ENCODE assay signal across 8 cellular contexts in genomic region chr3:107676469-107677309, GRCh38.
DNase-seq lines count a peak whose midpoint lies in the region; ATAC-seq, FAIRE-seq and TF ChIP-seq lines count a peak whose summit lies in the region.

No MANE protein-coding gene starts in this region.

- BruUV-seq in Panc1 (replicated peaks; lab: Mats Ljungman, UMichigan), result no TSS peak

- in situ Hi-C loops in Panc1 (cut with HindIII; ENCODE audit: low pct_unique_long_range_greater_than_20kb, low sequenced_read_pairs), result no loop called here

- no peaks in the 10 kb centered on the region; the same call in none of the 2 replicates for H3K27me3 ChIP-seq in Panc1 (ENCODE audit: control insufficient read depth, insufficient read depth, low read length)

- no peak overlapping the region for H3K4me3 ChIP-seq in Panc1 (ENCODE audit: low read depth in 2 of 2, low read length in 2 of 2)

- H3K36me3 ChIP-seq in Panc1 (ENCODE audit: control insufficient read depth, insufficient read depth, low read length), result no peaks in the 10 kb centered on the region

- TF ChIP-seq POLR2A in erythroblast (IDR thresholded peaks at IDR 0.05; ENCODE audit: low read length), result no peak

- H3K9me3 ChIP-seq in Panc1 (ENCODE audit: control insufficient read depth, insufficient read depth, low read depth, low read length), result no peaks in the 10 kb centered on the region

- no peak overlapping the region for H3K27ac ChIP-seq in Panc1 (ENCODE audit: low read length)

- no peaks in the 10 kb centered on the region for H3K4me1 ChIP-seq in Panc1 (ENCODE audit: control insufficient read depth, insufficient read depth, low read length)

- DNase-seq in COR-L47 (lab: John Stamatoyannopoulos, UW) (peak; percentile 50), HTR-8/SVneo (ENCODE audit: insufficient read length, low spot score) (peak; percentile 18), Panc1 (ENCODE audit: low read depth, low spot score) (no peak), erythroblast (lab: John Stamatoyannopoulos, UW) (peak; percentile 18 to 39), retina (peak; percentile 43), nucleus accumbens (lab: John Stamatoyannopoulos, UW) (no peak), GM19238 (ENCODE audit: insufficient read length, low spot score) (no peak)
- no peak for DNase-seq in activated CD4-positive, CD25-positive, alpha-beta regulatory T cell (lab: John Stamatoyannopoulos, UW)

- POLR2A ChIA-PET in Panc1 (lab: Charles Lee), result no interaction called here

- TF ChIP-seq CTCF in Panc1 (IDR thresholded peaks at IDR 0.05), result peak; percentile 71; the same call in 1 of the 2 replicates

- peak; percentile 83 for ATAC-seq in Panc1

- CTCF ChIA-PET in Panc1 (lab: Charles Lee), result interaction anchor here (1.4 kb wide), 1 partner anchor 100 kb away, joined by 5 read pairs; no protein-coding TSS in a partner anchor

- intact Hi-C loops in Panc1 (cut with micrococcal nuclease; ENCODE audit: unreplicated experiment), result loop anchor here (2.0 to 5.0 kb wide), 2 partner anchors 66 to 251 kb away; no protein-coding TSS in a partner anchor

- FAIRE-seq in HTR-8/SVneo (lab: Jason Lieb, UNC), result no peak

Comparison
In these comparisons a context has a peak if more than half of its experiments do, and no peak if none do; other contexts are left out.
1. DNase-seq: peak in COR-L47 (single experiment), HTR-8/SVneo (single experiment), erythroblast (2 of 2) and retina (single experiment); none in Panc1 (single experiment), activated CD4-positive, CD25-positive, alpha-beta regulatory T cell (0 of 4), nucleus accumbens (0 of 56) and GM19238 (single experiment).